Comparison of ENCODE assay signal across 8 cellular contexts in the genomic region with DNA sequence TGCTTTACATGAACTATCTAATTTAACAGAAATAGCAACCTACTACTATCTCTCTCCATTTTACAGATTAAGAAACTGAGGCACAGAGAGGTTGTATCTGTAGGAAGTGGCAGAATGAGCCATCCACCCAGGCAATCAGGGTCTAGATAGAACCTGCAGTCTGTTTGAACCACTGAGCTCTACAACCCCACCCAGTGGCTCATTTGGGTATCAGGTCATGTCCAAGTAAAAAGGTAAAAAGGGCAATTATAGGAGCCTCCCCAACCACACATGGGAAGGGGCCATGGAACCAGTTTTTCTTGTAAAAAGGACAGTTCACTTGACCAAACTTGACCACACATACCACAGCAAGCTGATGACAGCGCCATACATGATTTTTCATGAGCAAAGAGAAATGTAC.
DNase-seq lines count a peak whose midpoint lies in the region; ATAC-seq and TF ChIP-seq lines count a peak whose summit lies in the region.

No MANE protein-coding gene starts in this region.

- in situ Hi-C loops in GM13977 (cut with MboI; ENCODE audit: low pct_unique_long_range_greater_than_20kb, low sequenced_read_pairs, unreplicated experiment) = no loop called here

- no peaks in the 10 kb centered on the region for H3K4me1 ChIP-seq in ascending aorta

- DNase-seq in AG20443 (ENCODE audit: low spot score) (peak; percentile 49), GM13977 (ENCODE audit: low spot score) (no peak), NCI-H1694 treated with DMSO at 0.1 percent for 48 hours (lab: John Stamatoyannopoulos, UW) (peak; percentile 16), choroid plexus epithelial cell (ENCODE audit: low read depth) (peak; percentile 10), ascending aorta (ENCODE audit: low spot score in 2 of 2) (no peak)
- DNase-seq in stimulated activated CD4-positive, alpha-beta T cell treated with anti-CD3 and anti-CD28 coated beads, Interleukin-4, amount 100 ng/mL, for 48 hours (ENCODE audit: low read depth in 2 of 2) = peak; percentile 1 to 3

- intact Hi-C loops in ascending aorta (cut with DNase I) = no loop called here

- no peak for ATAC-seq in GM19023 (IDR thresholded peaks at IDR 0.05; ENCODE audit: unreplicated experiment)
- ATAC-seq in GM21526 (IDR thresholded peaks at IDR 0.05; ENCODE audit: low FRiP score, unreplicated experiment) = no peak

- TF ChIP-seq CTCF in GM13977 (IDR thresholded peaks at IDR 0.05; ENCODE audit: extremely low read depth, insufficient read depth, missing control alignments) (peak; percentile 44), choroid plexus epithelial cell (conservative IDR thresholded peaks at IDR 0.05; ENCODE audit: low read depth, low read length) (peak; percentile 37), ascending aorta (IDR thresholded peaks at IDR 0.05) (no peak)

- H3K27me3 ChIP-seq in ascending aorta = no peaks in the 10 kb centered on the region

- H3K9me3 ChIP-seq in ascending aorta = no peaks in the 10 kb centered on the region

- H3K4me3 ChIP-seq in choroid plexus epithelial cell (ENCODE audit: low read depth, low read length) (no peak overlapping the region), ascending aorta (no peak overlapping the region)

- no peaks in the 10 kb centered on the region for H3K36me3 ChIP-seq in ascending aorta

- H3K27ac ChIP-seq in ascending aorta = no peak overlapping the region

Comparison
In these comparisons a context has a peak if more than half of its experiments do, and no peak if none do; other contexts are left out.
1. DNase-seq: peak in AG20443 (single experiment), NCI-H1694 treated with DMSO at 0.1 percent for 48 hours (single experiment), choroid plexus epithelial cell (single experiment) and stimulated activated CD4-positive, alpha-beta T cell treated with anti-CD3 and anti-CD28 coated beads, Interleukin-4, amount 100 ng/mL, for 48 hours (2 of 2); none in GM13977 (single experiment) and ascending aorta (0 of 2).
2. CTCF ChIP-seq: peak in GM13977 (single experiment) and choroid plexus epithelial cell (single experiment); none in ascending aorta (0 of 3).